In genomic region chr12:14771651-14772137, GRCh38 we compare ENCODE assay signal across 8 cellular contexts. TPM values are rescaled to one million over a fixed set of nuclear protein-coding genes. Genes with fewer than 3 reads are reported as not detected.
DNase-seq lines count a peak whose midpoint lies in the region; ATAC-seq lines count a peak whose summit lies in the region.

No MANE protein-coding gene starts in this region.

- H3K4me3 ChIP-seq in GM23248 (peak overlapping the region; percentile 93), SJCRH30 (peak overlapping the region; percentile 64), neuronal stem cell (ENCODE audit: low read length in 2 of 2) (peak overlapping the region in 1 of 2 donors; percentile 46)

- no peaks in the 10 kb centered on the region for H3K27me3 ChIP-seq in GM23248 (replicated peaks; ENCODE audit: insufficient read depth)
- H3K27me3 ChIP-seq in SJCRH30 = no peaks in the 10 kb centered on the region
- H3K27me3 ChIP-seq in neuronal stem cell (ENCODE audit: control insufficient read depth in 3 of 3, insufficient read depth in 3 of 3, low read depth in 1 of 3, low read length in 3 of 3) = peaks cover 0 to 9% (median 0%) of the 10 kb centered on the region in 3 experiments

- H2BK15ac ChIP-seq in neuronal stem cell (ENCODE audit: low read length) = no peak overlapping the region

- no peak overlapping the region for H4K8ac ChIP-seq in neuronal stem cell (ENCODE audit: low read depth, low read length)

- H3K36me3 ChIP-seq in GM23248 (ENCODE audit: low read depth) = no peaks in the 10 kb centered on the region
- H3K36me3 ChIP-seq in SJCRH30 = no peaks in the 10 kb centered on the region
- H3K36me3 ChIP-seq in neuronal stem cell (replicated peaks in 1 of 2; ENCODE audit: control insufficient read depth in 2 of 2, insufficient read depth in 2 of 2, low read length in 2 of 2) = no peaks in the 10 kb centered on the region

- no peaks in the 10 kb centered on the region for H4K20me1 ChIP-seq in GM23248 (ENCODE audit: insufficient read depth)

- no peak overlapping the region for H2BK120ac ChIP-seq in neuronal stem cell (ENCODE audit: low read depth, low read length)

- in situ Hi-C loops in GM23248 (cut with MboI) = no loop called here

- H3K9ac ChIP-seq in GM23248 (peak overlapping the region; percentile 93), neuronal stem cell (ENCODE audit: low read depth, low read length, poor library complexity) (no peak overlapping the region)

- H3K4me1 ChIP-seq in GM23248 (ENCODE audit: insufficient read depth) = peaks cover 26% of the 10 kb centered on the region
- H3K4me1 ChIP-seq in SJCRH30 = no peaks in the 10 kb centered on the region
- H3K4me1 ChIP-seq in neuronal stem cell (ENCODE audit: control insufficient read depth in 2 of 2, insufficient read depth in 1 of 2, low read depth in 1 of 2, low read length in 2 of 2) = peaks cover 0 to 4% of the 10 kb centered on the region in 2 donors

- H2AK5ac ChIP-seq in neuronal stem cell (ENCODE audit: low read depth, low read length) = no peak overlapping the region

- H3K18ac ChIP-seq in neuronal stem cell (ENCODE audit: low read length) = no peak overlapping the region

- H3K9me2 ChIP-seq in GM23248 (ENCODE audit: insufficient read depth) = no peaks in the 10 kb centered on the region

- H3K14ac ChIP-seq in neuronal stem cell (ENCODE audit: low read length) = no peak overlapping the region

- peak overlapping the region; percentile 91 for H2AFZ ChIP-seq in GM23248
- H2AFZ ChIP-seq in neuronal stem cell (ENCODE audit: low read length) = peak overlapping the region; percentile 76

- H3K4ac ChIP-seq in neuronal stem cell (ENCODE audit: low read length) = no peak overlapping the region

- H2BK5ac ChIP-seq in neuronal stem cell (ENCODE audit: low read length) = no peak overlapping the region

- no peak overlapping the region for H4K91ac ChIP-seq in neuronal stem cell (ENCODE audit: low read depth, low read length, poor library complexity)

- 25 to 30% methylated on average over 6 of the region's 6 CpGs for WGBS in GM23248 (ENCODE audit: low coverage in 1 of 2, low lambda C conversion rate in 2 of 2, missing lambda C conversion rate in 2 of 2), 2 experiments
- no CpG with 5 or more reads among the region's 6 CpGs for WGBS in neuronal stem cell (ENCODE audit: extremely low coverage in 2 of 2, insufficient read length in 2 of 2, insufficient replicate concordance in 1 of 2), 2 donors

- H3F3A ChIP-seq in GM23248 (ENCODE audit: insufficient read depth) = peaks cover 42% of the 10 kb centered on the region

- peak; percentile 7 for DNase-seq in GM23248
- peak in 1 of 2 experiments; percentile 16 for DNase-seq in SJCRH30
- peak; percentile 27 for DNase-seq in cerebellar cortex (ENCODE audit: low spot score)
- DNase-seq in neuronal stem cell (ENCODE audit: low spot score) = no peak

- ATAC-seq in GM21529 (IDR thresholded peaks at IDR 0.05; ENCODE audit: unreplicated experiment) (no peak), HG02571 (IDR thresholded peaks at IDR 0.05; ENCODE audit: unreplicated experiment) (no peak), HG03045 (IDR thresholded peaks at IDR 0.05; ENCODE audit: unreplicated experiment) (no peak), HG03039 (IDR thresholded peaks at IDR 0.05; ENCODE audit: unreplicated experiment) (no peak)

- H3K4me2 ChIP-seq in GM23248 (ENCODE audit: unreplicated experiment) (peak overlapping the region; percentile 94), neuronal stem cell (ENCODE audit: insufficient read depth, low read length, poor library complexity, severe bottlenecking) (no peak overlapping the region)

- H3K23ac ChIP-seq in neuronal stem cell (ENCODE audit: low read depth, low read length, poor library complexity) = no peak overlapping the region

- peaks cover 50% of the 10 kb centered on the region for H3K79me2 ChIP-seq in GM23248 (ENCODE audit: insufficient read depth)

- H3K9me3 ChIP-seq in GM23248 (ENCODE audit: low read depth) (no peaks in the 10 kb centered on the region), SJCRH30 (replicated peaks) (no peaks in the 10 kb centered on the region), neuronal stem cell (replicated peaks in 1 of 2; ENCODE audit: control insufficient read depth in 2 of 2, insufficient read depth in 1 of 2, low read depth in 1 of 2, low read length in 2 of 2) (peaks cover 0 to 11% of the 10 kb centered on the region in 2 donors)

- no peak overlapping the region for H2BK12ac ChIP-seq in neuronal stem cell (ENCODE audit: low read length)

- peaks cover 6% of the 10 kb centered on the region for H3K79me1 ChIP-seq in neuronal stem cell (ENCODE audit: low read depth, low read length)

- H3K27ac ChIP-seq in GM23248 = peak overlapping the region; percentile 93
- no peak overlapping the region for H3K27ac ChIP-seq in SJCRH30
- H3K27ac ChIP-seq in neuronal stem cell (replicated peaks; ENCODE audit: low read length) = peak overlapping the region; percentile 52

RNA-seq across cellular contexts. Expression of gene WBP11, which starts 31.6 kb away (rescaled TPM):
- total RNA-seq in GM23248 (2014; rRNA removed; shearing (Covaris generic)) = 5.5 and 11.8 TPM in 2 replicates
- 44.0 and 46.1 TPM in 2 replicates for polyA plus RNA-seq in GM23248 (2016; fragmentation: Nextera tagmentation; extraction: Ambion mirVana)
- total RNA-seq in SJCRH30 (2014; rRNA removed; shearing (Covaris generic)) = 50.6 and 65.1 TPM in 2 replicates
- 108 TPM for polyA plus RNA-seq in neuronal stem cell (2013, experiment 1 of 2)
- polyA plus RNA-seq in neuronal stem cell (2013, experiment 2 of 2) = 110 TPM

RNA-seq across cellular contexts. Expression of gene C12orf60, which starts 31.8 kb away (rescaled TPM):
- total RNA-seq in GM23248 (2014; rRNA removed; shearing (Covaris generic)) = 1.2 and 2.3 TPM in 2 replicates
- 0.86 and 1.2 TPM in 2 replicates for polyA plus RNA-seq in GM23248 (2016; fragmentation: Nextera tagmentation; extraction: Ambion mirVana)
- 1.2 and 1.8 TPM in 2 replicates for total RNA-seq in SJCRH30 (2014; rRNA removed; shearing (Covaris generic))
- polyA plus RNA-seq in neuronal stem cell (2013, experiment 1 of 2) = 7.3 TPM
- polyA plus RNA-seq in neuronal stem cell (2013, experiment 2 of 2) = 6.9 TPM

RNA-seq across cellular contexts. Expression of gene SMCO3, which starts 42.3 kb away (rescaled TPM):
- not detected in 2 replicates for total RNA-seq in GM23248 (2014; rRNA removed; shearing (Covaris generic))
- polyA plus RNA-seq in GM23248 (2016; fragmentation: Nextera tagmentation; extraction: Ambion mirVana) = not detected in 2 replicates
- total RNA-seq in SJCRH30 (2014; rRNA removed; shearing (Covaris generic)) = not detected in 2 replicates
- polyA plus RNA-seq in neuronal stem cell (2013, experiment 1 of 2) = not detected
- not detected for polyA plus RNA-seq in neuronal stem cell (2013, experiment 2 of 2)
